In the genomic region with DNA sequence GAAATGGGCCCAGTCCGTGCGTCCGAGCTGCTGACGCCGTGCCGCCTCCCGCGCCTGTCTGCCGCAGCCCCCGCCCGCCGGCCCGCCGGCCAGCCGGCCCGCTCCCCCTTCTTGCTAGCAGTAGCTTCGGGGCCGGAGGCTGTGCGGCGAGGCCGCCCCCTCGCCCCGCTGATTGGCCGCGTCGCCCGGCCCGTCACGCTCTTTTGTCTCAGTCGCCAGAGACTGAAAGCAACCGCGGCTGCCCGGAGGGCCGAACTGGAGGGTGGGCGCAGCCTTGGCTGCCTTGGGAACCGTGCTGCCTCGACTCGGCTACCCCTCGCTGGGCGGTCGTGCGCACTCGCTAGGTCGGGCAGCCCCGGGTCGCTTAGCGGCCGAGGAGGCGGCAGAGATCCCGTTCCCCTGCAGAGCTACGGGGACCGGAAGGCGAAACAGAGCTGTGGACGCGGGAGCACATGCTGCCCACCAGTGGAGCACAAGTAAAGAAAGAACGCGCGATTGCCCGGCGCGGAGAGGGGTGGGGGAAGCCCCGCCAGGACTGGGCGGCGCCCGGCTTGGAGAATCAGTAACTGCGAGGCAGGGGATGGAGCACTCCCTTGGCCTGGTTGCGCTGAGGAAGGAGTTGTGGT, we compare ENCODE assay signal across 8 cellular contexts. TPM values are rescaled to one million over a fixed set of nuclear protein-coding genes. Genes with fewer than 3 reads are reported as not detected.
DNase-seq lines count a peak whose midpoint lies in the region; ATAC-seq and TF ChIP-seq lines count a peak whose summit lies in the region.

A gene (plus strand): TSS at position 198 of the 626 bp plus-strand sequence. CDS start 1,589 bp downstream, outside the sequence.

- no peak for TF ChIP-seq RAD21 in neural cell (conservative IDR thresholded peaks at IDR 0.05)

- ATAC-seq in GM19455 (IDR thresholded peaks at IDR 0.05; ENCODE audit: unreplicated experiment) (peak; percentile 76), HG03520 (IDR thresholded peaks at IDR 0.05; ENCODE audit: unreplicated experiment) (peak; percentile 57)

- no peak for TF ChIP-seq EP300 in neural cell (conservative IDR thresholded peaks at IDR 0.05; ENCODE audit: poor library complexity, severe bottlenecking)

- H3K9me3 ChIP-seq in OCI-LY1 (ENCODE audit: low read length), result no peaks in the 10 kb centered on the region
- no peaks in the 10 kb centered on the region for H3K9me3 ChIP-seq in neural cell (ENCODE audit: low read length)

- H2AFZ ChIP-seq in OCI-LY1 (ENCODE audit: low read length), result no peak within 1 kb of the TSS
- H2AFZ ChIP-seq in neural cell (ENCODE audit: low read depth, low read length), result peak within 1 kb of the TSS; percentile 27

- H3K79me2 ChIP-seq in OCI-LY1 (ENCODE audit: insufficient read depth, low read length) (no peaks in the 10 kb centered on the region), neural cell (replicated peaks; ENCODE audit: insufficient read depth, low read length) (no peaks in the 10 kb centered on the region)

- TF ChIP-seq CTCF in OCI-LY1 (IDR thresholded peaks at IDR 0.05; ENCODE audit: low read length), result no peak
- no peak for TF ChIP-seq CTCF in neural cell (IDR thresholded peaks at IDR 0.05; ENCODE audit: poor library complexity, severe bottlenecking)

- H3K4me3 ChIP-seq in OCI-LY1 (ENCODE audit: low read depth, low read length, poor library complexity, severe bottlenecking), result peak within 1 kb of the TSS; percentile 53
- H3K4me3 ChIP-seq in neural cell (ENCODE audit: low read length), result peak within 1 kb of the TSS; percentile 78

- DNase-seq in Caki2 (ENCODE audit: low read depth) (peak; percentile 76), activated gamma-delta T cell treated with Interleukin-2 at 50 U/mL for 16 hours (peak; percentile 27), foreskin melanocyte (peak; percentile 37), HPDE6-E6E7 (ENCODE audit: extremely low spot score) (no peak)

- H3F3A ChIP-seq in OCI-LY1 (ENCODE audit: insufficient read depth, low read length) (no peaks in the 10 kb centered on the region), neural cell (ENCODE audit: insufficient read depth, low read length, poor library complexity, severe bottlenecking) (no peaks in the 10 kb centered on the region)

- H3K9me2 ChIP-seq in OCI-LY1 (ENCODE audit: low read depth, low read length), result no peaks in the 10 kb centered on the region
- no peaks in the 10 kb centered on the region for H3K9me2 ChIP-seq in neural cell (ENCODE audit: insufficient read depth, low read length)

- H4K20me1 ChIP-seq in OCI-LY1 (ENCODE audit: insufficient read depth, low read length), result no peaks in the 10 kb centered on the region
- H4K20me1 ChIP-seq in neural cell (ENCODE audit: insufficient read depth), result no peaks in the 10 kb centered on the region

- in situ Hi-C loops in Caki2 (cut with HindIII; ENCODE audit: low pct_unique_long_range_greater_than_20kb, low sequenced_read_pairs), result no loop called here

- H3K36me3 ChIP-seq in OCI-LY1 (ENCODE audit: insufficient read depth, low read length) (no peaks in the 10 kb centered on the region), neural cell (ENCODE audit: insufficient read depth, low read length) (no peaks in the 10 kb centered on the region)

- H3K4me2 ChIP-seq in OCI-LY1 (ENCODE audit: low read length) (peak within 1 kb of the TSS; percentile 54), neural cell (ENCODE audit: low read length) (peak within 1 kb of the TSS; percentile 59)

- H3K27me3 ChIP-seq in OCI-LY1 (ENCODE audit: insufficient read depth, low read length) (no peaks in the 10 kb centered on the region), neural cell (ENCODE audit: insufficient read depth, low read depth, low read length) (no peaks in the 10 kb centered on the region)

- H3K4me1 ChIP-seq in OCI-LY1 (ENCODE audit: insufficient read depth, low read length, severe bottlenecking), result no peaks in the 10 kb centered on the region

- H3K9ac ChIP-seq in OCI-LY1 (ENCODE audit: low read length) (peak within 1 kb of the TSS; percentile 48; the same call in 1 of the 2 replicates), neural cell (ENCODE audit: low read length) (peak within 1 kb of the TSS; percentile 89)

- no peak within 1 kb of the TSS for H3K27ac ChIP-seq in OCI-LY1 (ENCODE audit: low read depth, low read length, poor library complexity, severe bottlenecking)
- peak within 1 kb of the TSS; percentile 88 for H3K27ac ChIP-seq in neural cell (ENCODE audit: low read length)

TF ChIP-seq in neural cell, 6 proteins besides CTCF, POLR2A, EP300 and RAD21:
- TF ChIP-seq, protein P1, sequence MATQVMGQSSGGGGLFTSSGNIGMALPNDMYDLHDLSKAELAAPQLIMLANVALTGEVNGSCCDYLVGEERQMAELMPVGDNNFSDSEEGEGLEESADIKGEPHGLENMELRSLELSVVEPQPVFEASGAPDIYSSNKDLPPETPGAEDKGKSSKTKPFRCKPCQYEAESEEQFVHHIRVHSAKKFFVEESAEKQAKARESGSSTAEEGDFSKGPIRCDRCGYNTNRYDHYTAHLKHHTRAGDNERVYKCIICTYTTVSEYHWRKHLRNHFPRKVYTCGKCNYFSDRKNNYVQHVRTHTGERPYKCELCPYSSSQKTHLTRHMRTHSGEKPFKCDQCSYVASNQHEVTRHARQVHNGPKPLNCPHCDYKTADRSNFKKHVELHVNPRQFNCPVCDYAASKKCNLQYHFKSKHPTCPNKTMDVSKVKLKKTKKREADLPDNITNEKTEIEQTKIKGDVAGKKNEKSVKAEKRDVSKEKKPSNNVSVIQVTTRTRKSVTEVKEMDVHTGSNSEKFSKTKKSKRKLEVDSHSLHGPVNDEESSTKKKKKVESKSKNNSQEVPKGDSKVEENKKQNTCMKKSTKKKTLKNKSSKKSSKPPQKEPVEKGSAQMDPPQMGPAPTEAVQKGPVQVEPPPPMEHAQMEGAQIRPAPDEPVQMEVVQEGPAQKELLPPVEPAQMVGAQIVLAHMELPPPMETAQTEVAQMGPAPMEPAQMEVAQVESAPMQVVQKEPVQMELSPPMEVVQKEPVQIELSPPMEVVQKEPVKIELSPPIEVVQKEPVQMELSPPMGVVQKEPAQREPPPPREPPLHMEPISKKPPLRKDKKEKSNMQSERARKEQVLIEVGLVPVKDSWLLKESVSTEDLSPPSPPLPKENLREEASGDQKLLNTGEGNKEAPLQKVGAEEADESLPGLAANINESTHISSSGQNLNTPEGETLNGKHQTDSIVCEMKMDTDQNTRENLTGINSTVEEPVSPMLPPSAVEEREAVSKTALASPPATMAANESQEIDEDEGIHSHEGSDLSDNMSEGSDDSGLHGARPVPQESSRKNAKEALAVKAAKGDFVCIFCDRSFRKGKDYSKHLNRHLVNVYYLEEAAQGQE (IDR thresholded peaks at IDR 0.05; ENCODE audit: borderline replicate concordance), result peak; percentile 50
- TF ChIP-seq POLR2AphosphoS5 (IDR thresholded peaks at IDR 0.05) (peak; percentile 73), MXI1 (conservative IDR thresholded peaks at IDR 0.05; ENCODE audit: poor library complexity, severe bottlenecking) (peak; percentile 58), SMC3 (conservative IDR thresholded peaks at IDR 0.05; ENCODE audit: poor library complexity) (no peak), EZH2 (IDR thresholded peaks at IDR 0.05; ENCODE audit: borderline replicate concordance, insufficient read depth, low read length, poor library complexity, severe bottlenecking) (no peak), TAF1 (IDR thresholded peaks at IDR 0.05; ENCODE audit: low read depth) (peak; percentile 17)

RNA-seq across cellular contexts. Expression of the gene that starts here (rescaled TPM):
- 0.78 TPM in 1 of 2 replicates, not detected in the other for total RNA-seq in Caki2 (2014; rRNA removed; shearing (Covaris generic); ENCODE audit: low replicate concordance)
- 70.0 and 132 TPM in 2 replicates for polyA plus RNA-seq in neural cell
- 25.3 and 54.5 TPM in 2 replicates for polyA minus RNA-seq in neural cell

Comparison
In these comparisons a context has a peak if more than half of its experiments do, and no peak if none do; other contexts are left out.
1. Peak in DNase-seq in Caki2; RNA of the gene not detected or under 1 TPM.